In the genomic region with DNA sequence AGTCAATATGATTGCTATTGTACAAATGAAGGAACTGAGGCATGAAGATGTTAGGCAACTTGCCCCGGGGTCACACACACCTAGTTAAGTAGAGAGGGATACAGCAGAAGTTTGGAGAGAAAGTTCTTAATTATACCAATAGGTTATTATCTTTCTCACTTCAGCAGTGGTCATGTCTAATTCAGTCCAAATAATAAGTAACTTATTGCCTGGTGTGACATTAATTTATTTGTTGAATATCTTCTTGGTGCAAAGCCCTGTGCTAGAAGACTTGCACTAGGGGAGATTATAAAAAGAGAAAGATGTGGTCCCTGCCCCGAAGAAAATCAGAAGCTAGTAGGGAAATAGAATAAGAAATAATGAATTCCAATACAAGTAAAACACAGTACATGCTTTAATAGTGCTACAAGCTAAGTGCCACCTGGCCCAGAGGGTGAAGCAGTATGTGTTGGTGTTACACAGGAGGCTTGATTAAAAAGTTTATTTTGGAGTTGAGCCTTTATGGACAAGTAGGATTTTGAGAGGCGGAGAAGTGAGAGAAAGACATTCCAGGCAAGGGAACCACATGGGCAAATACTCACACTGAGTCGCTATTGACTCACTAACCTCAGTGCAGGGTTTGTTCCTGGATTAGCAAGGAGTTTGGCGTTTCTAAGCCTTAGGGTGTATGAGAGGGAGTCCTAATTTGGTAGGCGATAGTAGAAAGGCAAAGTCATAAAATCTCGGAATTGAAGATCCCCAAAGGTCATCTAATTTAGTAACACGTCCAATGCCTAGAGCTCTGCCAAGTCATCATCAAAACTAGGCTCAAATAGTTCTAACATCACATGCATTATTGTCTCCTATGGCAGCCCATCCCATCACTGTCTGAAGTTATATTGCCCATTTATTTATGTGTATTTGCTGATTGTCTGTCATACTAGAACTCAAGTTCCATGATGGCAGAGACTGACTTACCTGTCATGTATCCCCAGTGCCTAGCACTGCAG, we compare ENCODE assay signal across 15 cellular contexts. TPM values are rescaled to one million over a fixed set of nuclear protein-coding genes. Genes with fewer than 3 reads are reported as not detected.
DNase-seq lines count a peak whose midpoint lies in the region; ATAC-seq, FAIRE-seq and TF ChIP-seq lines count a peak whose summit lies in the region.
"Had no signal": no experiment of that assay in that cellular context is flagged by ENCODE, and none has a peak within 500 bp of the region (broad histone marks: within the 10 kb centered on the region; RNA-seq: fewer than 3 reads in every experiment).

No MANE protein-coding gene starts in this region.

- intact Hi-C loops in body of pancreas (cut with DNase I) = no loop called here

- H3K9me3 ChIP-seq in A549 (no peaks in the 10 kb centered on the region), body of pancreas (no peaks in the 10 kb centered on the region)

- no peak overlapping the region for H3K4me3 ChIP-seq in A549
- no peak overlapping the region for H3K4me3 ChIP-seq in body of pancreas
- H3K4me3 ChIP-seq: GM23338 had no signal

- 0 out of 5 replicates have a peak, but pooled peaks of 1 of the 2 experiments have one; percentile 18 for TF ChIP-seq RAD21 in A549 (conservative IDR thresholded peaks at IDR 0.05 in 1 of 2, IDR thresholded peaks at IDR 0.05 in 1 of 2)

- no peak for TF ChIP-seq POLR2A in A549 (IDR thresholded peaks at IDR 0.05; ENCODE audit: low read length)
- no peak for TF ChIP-seq POLR2A in body of pancreas (IDR thresholded peaks at IDR 0.05)

- H3K36me3 Mint-ChIP-seq in glutamatergic neuron (ENCODE audit: unreplicated experiment) = peaks cover 5% of the 10 kb centered on the region

- no peak overlapping the region for H3K4me3 Mint-ChIP-seq in glutamatergic neuron (ENCODE audit: unreplicated experiment)
- H3K4me3 Mint-ChIP-seq: GM23338 had no signal

- no peaks in the 10 kb centered on the region for H3K4me1 Mint-ChIP-seq in glutamatergic neuron (ENCODE audit: low read depth, unreplicated experiment)

- H3K27ac Mint-ChIP-seq in glutamatergic neuron (ENCODE audit: unreplicated experiment) = no peak overlapping the region
- H3K27ac Mint-ChIP-seq: GM23338 had no signal

- no peak for TF ChIP-seq EP300 in A549 (IDR thresholded peaks at IDR 0.05)

- POLR2A ChIA-PET in A549 (lab: Yijun Ruan, JAX) = interaction anchor here (1.1 kb wide), 1 partner anchor 18 kb away, joined by 10 read pairs; no protein-coding TSS in a partner anchor

- DNase-seq in A549 (ENCODE audit: low read depth in 1 of 2, low spot score in 1 of 2) = peak in 1 of 2 experiments; percentile 29
- peak; percentile 53 for DNase-seq in HTR-8/SVneo (ENCODE audit: insufficient read length, low spot score)
- peak; percentile 28 to 66 (median 46) for DNase-seq in body of pancreas
- DNase-seq in iris pigment epithelial cell (ENCODE audit: low read depth) = peak; percentile 68
- DNase-seq in glutamatergic neuron = no peak
- DNase-seq in activated effector memory CD4-positive, alpha-beta T cell treated with anti-CD3 and anti-CD28 coated beads, Interleukin-2, amount 50 U/mL, for 16 hours = no peak
- no peak for DNase-seq in stimulated activated CD4-positive, alpha-beta T cell treated with anti-CD3 and anti-CD28 coated beads, Interleukin-4, amount 100 ng/mL, for 4 hours
- DNase-seq: anterior cingulate cortex; left ventricle myocardium superior; NCI-H2029; stimulated activated CD4-positive, alpha-beta T cell treated with anti-CD3 and anti-CD28 coated beads, Interleukin-1b, Interleukin-23, amount 100 ng/mL, for 48 hours; stimulated activated naive CD4-positive, alpha-beta T cell treated with Interleukin-2 at 50 U/mL for 16 hours had no signal

- WGBS in A549 (ENCODE audit: missing lambda C conversion rate) = 36% methylated on average over 8 of the region's 8 CpGs
- WGBS in body of pancreas, 2 donors = 38 to 41% methylated on average over 8 of the region's 8 CpGs

- CTCF ChIA-PET in A549 (lab: Yijun Ruan, JAX) = interaction anchor here (1.0 to 1.5 kb wide), 3 partner anchors 88 to 222 kb away, joined by 3 to 4 read pairs (median 3); no protein-coding TSS in a partner anchor

- peak; percentile 73 to 87 for ATAC-seq in A549
- peak; percentile 85 for ATAC-seq in body of pancreas
- ATAC-seq in HG03565 (IDR thresholded peaks at IDR 0.05; ENCODE audit: unreplicated experiment) = no peak
- ATAC-seq: GM23338, left ventricle myocardium superior had no signal

- TF ChIP-seq CTCF in A549 (IDR thresholded peaks at IDR 0.05) = no peak
- no peak for TF ChIP-seq CTCF in body of pancreas (IDR thresholded peaks at IDR 0.05)
- no peak for TF ChIP-seq CTCF in glutamatergic neuron (IDR thresholded peaks at IDR 0.05; ENCODE audit: partially characterized antibody, unreplicated experiment)

- no peaks in the 10 kb centered on the region for H3K36me3 ChIP-seq in body of pancreas (replicated peaks in 1 of 2; ENCODE audit: insufficient read depth in 1 of 2, low read depth in 2 of 2)

- no peaks in the 10 kb centered on the region for H3K27me3 ChIP-seq in body of pancreas

- peaks cover 4% of the 10 kb centered on the region for H3K27me3 Mint-ChIP-seq in glutamatergic neuron (ENCODE audit: unreplicated experiment)

- peaks cover 5% of the 10 kb centered on the region for H3K9me3 Mint-ChIP-seq in glutamatergic neuron (ENCODE audit: unreplicated experiment)

- peaks cover 26% of the 10 kb centered on the region for H3K4me1 ChIP-seq in A549
- peaks cover 28% of the 10 kb centered on the region for H3K4me1 ChIP-seq in body of pancreas

- FAIRE-seq in A549 (lab: Jason Lieb, UNC) = no peak
- no peak for FAIRE-seq in HTR-8/SVneo (lab: Jason Lieb, UNC)
- FAIRE-seq: TTC549 had no signal

- H3K27ac ChIP-seq in A549 (peak overlapping the region in 1 of 2 experiments; percentile 38; a peak in 1 of 6 replicates), body of pancreas (peak overlapping the region in 3 of 4 donors; percentile 32 to 54 (median 41))

- peak overlapping the region; percentile 23 for H3K4me2 ChIP-seq in A549
- H3K4me2 ChIP-seq: GM23338 had no signal

TF ChIP-seq in A549, 52 proteins besides CTCF, POLR2A, EP300 and RAD21:
- no peak for TF ChIP-seq RARB (CRISPR knock-in tag; IDR thresholded peaks at IDR 0.05)
- 0 out of 2 replicates have a peak, but pooled peaks have one; percentile 18 for TF ChIP-seq JUNB (IDR thresholded peaks at IDR 0.05)
- no peak for TF ChIP-seq NR3C1 (IDR thresholded peaks at IDR 0.05)
- no peak for TF ChIP-seq FOXS1 (CRISPR knock-in tag; IDR thresholded peaks at IDR 0.05)
- no peak for TF ChIP-seq TFCP2L1 (CRISPR knock-in tag; IDR thresholded peaks at IDR 0.05)

RNA-seq across cellular contexts. Expression of gene GSK3B, which starts 19.2 kb away (rescaled TPM):
- polyA plus RNA-seq in A549 (2011; rRNA removed) (49.8 and 55.8 TPM in 2 replicates), A549 (2017; fragmentation: RNase III; extraction: RNeasy Plus Mini Kit Qiagen cat#74134 plus additional on column Dnase treatment) (26.4 to 30.0 TPM (median 26.7 TPM) in 3 replicates)
- 14.9 and 17.9 TPM in 2 replicates for polyA plus RNA-seq in A549 (2012; cell fraction: cytosol; rRNA removed)
- polyA plus RNA-seq in A549 (2012; cell fraction: nucleus; rRNA removed) = 4.4 and 8.8 TPM in 2 replicates
- polyA minus RNA-seq in A549 (2011; rRNA and poly(A)+ RNA removed) = 104 and 106 TPM in 2 replicates
- total RNA-seq in body of pancreas (10 to 100 TPM; 15.0 to 18.8 TPM), glutamatergic neuron (ENCODE audit: unreplicated experiment) (138 TPM)

Comparison
In these comparisons a context has a peak if more than half of its experiments do, and no peak if none do; other contexts are left out.
1. DNase-seq: peak in HTR-8/SVneo (single experiment), body of pancreas (4 of 4) and iris pigment epithelial cell (single experiment); none in glutamatergic neuron (single experiment), activated effector memory CD4-positive, alpha-beta T cell treated with anti-CD3 and anti-CD28 coated beads, Interleukin-2, amount 50 U/mL, for 16 hours (single experiment) and stimulated activated CD4-positive, alpha-beta T cell treated with anti-CD3 and anti-CD28 coated beads, Interleukin-4, amount 100 ng/mL, for 4 hours (0 of 2).